In genomic region chr1:30903343-30904034, GRCh38 we compare ENCODE assay signal across 1 cellular context.
TF ChIP-seq lines count a peak whose summit lies in the region.

No MANE protein-coding gene starts in this region.

TF ChIP-seq in K562, 482 proteins besides CTCF, POLR2A, EP300 and RAD21 (continued from another document):
- no peak for TF ChIP-seq DEAF1 (CRISPR knock-in tag; IDR thresholded peaks at IDR 0.05)
- no peak for TF ChIP-seq CREB1 (IDR thresholded peaks at IDR 0.05)
- TF ChIP-seq CREB1 (CRISPR knock-in tag; IDR thresholded peaks at IDR 0.05) = peak; percentile 59; the same call in 1 of the 2 replicates
- peak; percentile 93 for TF ChIP-seq ZFP36 (IDR thresholded peaks at IDR 0.05; ENCODE audit: low read depth, low read length, partially characterized antibody)
- peak; percentile 95 for TF ChIP-seq CHD4 (IDR thresholded peaks at IDR 0.05; ENCODE audit: insufficient read depth, insufficient replicate concordance, low read depth, low read length, poor library complexity, severe bottlenecking)
- TF ChIP-seq ZNF143 (CRISPR knock-in tag; IDR thresholded peaks at IDR 0.05) = 0 out of 2 replicates have a peak, but pooled peaks have one; percentile 27
